In the genomic region with DNA sequence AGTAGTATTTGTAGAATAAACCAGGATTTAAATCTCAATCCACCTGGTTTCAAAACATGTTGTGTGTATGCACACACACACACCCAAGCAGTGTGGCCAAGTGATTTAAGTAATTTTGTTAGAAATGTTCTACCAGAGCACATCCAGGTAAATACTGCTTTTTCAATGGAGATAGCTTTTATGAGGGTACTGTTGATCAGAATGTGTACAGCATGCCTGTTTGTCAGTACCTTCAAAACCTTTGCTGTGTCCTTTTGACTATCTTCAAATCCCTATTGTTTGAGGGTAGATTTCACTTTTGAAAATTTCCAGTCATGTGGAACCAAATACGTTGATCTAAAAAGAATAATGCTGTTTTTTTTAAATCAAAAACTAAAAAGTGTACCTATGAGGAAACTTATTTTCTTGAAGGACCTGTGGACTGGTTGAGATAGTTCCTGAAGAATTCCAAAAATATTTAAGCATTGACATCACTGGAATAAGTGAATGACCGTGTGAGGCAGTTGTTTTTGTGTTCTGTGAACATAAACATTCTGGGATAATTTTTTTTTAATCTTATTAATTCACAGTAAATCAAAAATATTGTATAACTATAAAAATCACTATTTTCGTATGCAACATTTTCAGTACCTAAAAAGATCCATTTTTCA, we compare ENCODE assay signal across 13 cellular contexts.
A peak's percentile ranks its signal among the peaks of the same experiment; 100 is the strongest.
DNase-seq lines count a peak whose midpoint lies in the region; TF ChIP-seq lines count a peak whose summit lies in the region.
"Had no signal": no experiment of that assay in that cellular context is flagged by ENCODE, and none has a peak within 500 bp of the region (broad histone marks: within the 10 kb centered on the region; RNA-seq: fewer than 3 reads in every experiment).

No MANE protein-coding gene starts in this region.

- H3K27ac ChIP-seq in coronary artery (peak overlapping the region; percentile 52 to 71), muscle layer of duodenum (ENCODE audit: low read length) (peak overlapping the region; percentile 7), tibial nerve (peak overlapping the region; percentile 46 to 88 (median 66))
- H3K27ac ChIP-seq: parathyroid adenoma had no signal

- H3K27me3 ChIP-seq in muscle layer of duodenum (ENCODE audit: low read depth, low read length), result no peaks in the 10 kb centered on the region
- H3K27me3 ChIP-seq in tibial nerve, result no peaks in the 10 kb centered on the region

- no peaks in the 10 kb centered on the region for H3K9me3 ChIP-seq in muscle layer of duodenum (ENCODE audit: control insufficient read depth in 1 of 2, low read length in 2 of 2)
- H3K9me3 ChIP-seq in tibial nerve, result no peaks in the 10 kb centered on the region

- H3K36me3 ChIP-seq in muscle layer of duodenum (ENCODE audit: control insufficient read depth in 1 of 2, insufficient read depth in 2 of 2, low read length in 2 of 2) (peaks cover 3 to 6% of the 10 kb centered on the region in 2 donors), tibial nerve (peaks cover 0 to 18% (median 0%) of the 10 kb centered on the region in 3 donors)

- TF ChIP-seq POLR2A in tibial nerve (IDR thresholded peaks at IDR 0.05), result no peak
- no peak for TF ChIP-seq POLR2A in erythroblast (IDR thresholded peaks at IDR 0.05; ENCODE audit: low read length)

- 69 to 72% methylated on average over 3 of the region's 3 CpGs for WGBS in tibial nerve, 2 donors

- H3K4me3 ChIP-seq in coronary artery (no peak overlapping the region), muscle layer of duodenum (ENCODE audit: low read depth in 1 of 2, low read length in 2 of 2) (no peak overlapping the region), tibial nerve (no peak overlapping the region)

- peaks cover 9 to 17% of the 10 kb centered on the region in 2 donors for H3K4me1 ChIP-seq in muscle layer of duodenum (ENCODE audit: control insufficient read depth in 1 of 2, insufficient read depth in 2 of 2, low read length in 2 of 2)
- H3K4me1 ChIP-seq in tibial nerve, result peaks cover 0 to 39% (median 18%) of the 10 kb centered on the region in 4 donors

- POLR2A ChIA-PET in HEK293T (lab: Yijun Ruan, JAX), result no interaction called here

- DNase-seq in NCI-H226 (peak; percentile 43), coronary artery (ENCODE audit: low spot score) (no peak), tibial nerve (ENCODE audit: low spot score in 2 of 2) (no peak), HEK293T (ENCODE audit: extremely low spot score) (no peak), foreskin melanocyte (no peak), erythroblast (lab: John Stamatoyannopoulos, UW) (no peak)
- DNase-seq: CD4-positive, alpha-beta T cell; NCI-H2029 treated with DMSO at 0.1 percent for 48 hours; SIG-M5; stimulated activated CD4-positive, alpha-beta T cell treated with anti-CD3 and anti-CD28 coated beads, Interleukin-4, amount 100 ng/mL, for 1 hour; stimulated activated naive CD4-positive, alpha-beta T cell had no signal

- no peak for TF ChIP-seq CTCF in coronary artery (IDR thresholded peaks at IDR 0.05)
- no peak for TF ChIP-seq CTCF in tibial nerve (IDR thresholded peaks at IDR 0.05)

- no peak for TF ChIP-seq EP300 in tibial nerve (IDR thresholded peaks at IDR 0.05)

- CTCF ChIA-PET in HEK293T (lab: Yijun Ruan, JAX), result no interaction called here

TF ChIP-seq in HEK293T, 16 proteins besides CTCF, POLR2A, EP300 and RAD21:
- no peak for TF ChIP-seq FOXA1 (IDR thresholded peaks at IDR 0.05)
- TF ChIP-seq L3MBTL2 (conservative IDR thresholded peaks at IDR 0.05), result no peak
- TF ChIP-seq FOXM1 (IDR thresholded peaks at IDR 0.05; ENCODE audit: borderline replicate concordance), result no peak
- TF ChIP-seq ELF4 (IDR thresholded peaks at IDR 0.05), result no peak
- TF ChIP-seq HDGF (IDR thresholded peaks at IDR 0.05; ENCODE audit: borderline replicate concordance), result no peak
- no peak for TF ChIP-seq TARDBP (IDR thresholded peaks at IDR 0.05)
- TF ChIP-seq SP1 (IDR thresholded peaks at IDR 0.05), result no peak
- no peak for TF ChIP-seq SUZ12 (IDR thresholded peaks at IDR 0.05)
- no peak for TF ChIP-seq BHLHE40 (IDR thresholded peaks at IDR 0.05; ENCODE audit: borderline replicate concordance)
- TF ChIP-seq, protein P1, sequence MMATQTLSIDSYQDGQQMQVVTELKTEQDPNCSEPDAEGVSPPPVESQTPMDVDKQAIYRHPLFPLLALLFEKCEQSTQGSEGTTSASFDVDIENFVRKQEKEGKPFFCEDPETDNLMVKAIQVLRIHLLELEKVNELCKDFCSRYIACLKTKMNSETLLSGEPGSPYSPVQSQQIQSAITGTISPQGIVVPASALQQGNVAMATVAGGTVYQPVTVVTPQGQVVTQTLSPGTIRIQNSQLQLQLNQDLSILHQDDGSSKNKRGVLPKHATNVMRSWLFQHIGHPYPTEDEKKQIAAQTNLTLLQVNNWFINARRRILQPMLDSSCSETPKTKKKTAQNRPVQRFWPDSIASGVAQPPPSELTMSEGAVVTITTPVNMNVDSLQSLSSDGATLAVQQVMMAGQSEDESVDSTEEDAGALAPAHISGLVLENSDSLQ (IDR thresholded peaks at IDR 0.05), result no peak
- TF ChIP-seq LEF1 (IDR thresholded peaks at IDR 0.05; ENCODE audit: borderline replicate concordance), result no peak
- TF ChIP-seq FOXK2 (IDR thresholded peaks at IDR 0.05), result no peak
- no peak for TF ChIP-seq ARNT (IDR thresholded peaks at IDR 0.05)
- no peak for TF ChIP-seq CTBP1 (IDR thresholded peaks at IDR 0.05; ENCODE audit: borderline replicate concordance)
- no peak for TF ChIP-seq ZNF384 (IDR thresholded peaks at IDR 0.05)
- TF ChIP-seq NFRKB (IDR thresholded peaks at IDR 0.05), result no peak

Comparison
In these comparisons a context has a peak if more than half of its experiments do, and no peak if none do; other contexts are left out.
1. H3K27ac ChIP-seq: peak in every context shown above with its lines; median percentile 66 in tibial nerve; 62 in coronary artery; 7 in muscle layer of duodenum.